ENCODE assay signal across 13 cellular contexts in genomic region chr7:98354052-98354451, GRCh38. TPM values are rescaled to one million over a fixed set of nuclear protein-coding genes. Genes with fewer than 3 reads are reported as not detected.
DNase-seq lines count a peak whose midpoint lies in the region; ATAC-seq and TF ChIP-seq lines count a peak whose summit lies in the region.
"Had no signal": no experiment of that assay in that cellular context is flagged by ENCODE, and none has a peak within 500 bp of the region (broad histone marks: within the 10 kb centered on the region; RNA-seq: fewer than 3 reads in every experiment).

No MANE protein-coding gene starts in this region.

- no peaks in the 10 kb centered on the region for H3K9me3 ChIP-seq in left ventricle myocardium inferior (replicated peaks)
- H3K9me3 ChIP-seq in mesodermal cell (ENCODE audit: control insufficient read depth, low read length) = no peaks in the 10 kb centered on the region

- peaks cover 10% of the 10 kb centered on the region for H3K4me1 Mint-ChIP-seq in WTC11
- H3K4me1 Mint-ChIP-seq: naive B cell had no signal

- H3K27ac Mint-ChIP-seq in WTC11 = peak overlapping the region; percentile 83

- 90 to 95% methylated on average over 5 to 6 of the region's 7 CpGs for WGBS in mesodermal cell (ENCODE audit: insufficient coverage in 2 of 2), 2 experiments

- H3K27ac ChIP-seq in left ventricle myocardium inferior (replicated peaks) (peak overlapping the region; percentile 50), mesodermal cell (ENCODE audit: low read depth, low read length, severe bottlenecking) (peak overlapping the region; percentile 81), caudate nucleus (ENCODE audit: low read depth, low read length) (no peak overlapping the region)
- H3K27ac ChIP-seq: KMS-11 had no signal

- no peaks in the 10 kb centered on the region for H3K27me3 Mint-ChIP-seq in WTC11 (ENCODE audit: low read depth)

- POLR2A ChIA-PET in WTC11 (lab: Charles Lee) = no interaction called here

- H3K36me3 ChIP-seq in left ventricle myocardium inferior = no peaks in the 10 kb centered on the region
- H3K36me3 ChIP-seq in mesodermal cell (ENCODE audit: control insufficient read depth, insufficient read depth, low read length) = no peaks in the 10 kb centered on the region

- no peaks in the 10 kb centered on the region for H3K9me3 Mint-ChIP-seq in WTC11

- ATAC-seq in left cardiac atrium (no peak), WTC11 (no peak), HG02763 (IDR thresholded peaks at IDR 0.05; ENCODE audit: unreplicated experiment) (no peak)

- intact Hi-C loops in left ventricle myocardium inferior (cut with micrococcal nuclease) = no loop called here
- intact Hi-C loops in left cardiac atrium (cut with DNase I) = no loop called here

- H3K4me3 ChIP-seq in left ventricle myocardium inferior = no peak overlapping the region
- no peak overlapping the region for H3K4me3 ChIP-seq in mesodermal cell (ENCODE audit: extremely low read depth, insufficient read depth, low read length, poor library complexity, severe bottlenecking)

- TF ChIP-seq CTCF in left ventricle myocardium inferior (IDR thresholded peaks at IDR 0.05; ENCODE audit: borderline replicate concordance) (no peak), WTC11 (IDR thresholded peaks at IDR 0.05) (no peak)

- CTCF ChIA-PET in WTC11 (lab: Charles Lee) = no interaction called here

- peaks cover 14% of the 10 kb centered on the region for H3K4me1 ChIP-seq in left ventricle myocardium inferior
- H3K4me1 ChIP-seq in mesodermal cell (ENCODE audit: control insufficient read depth, insufficient read depth, low read length, poor library complexity, severe bottlenecking) = peaks cover 27% of the 10 kb centered on the region

- no peaks in the 10 kb centered on the region for H3K27me3 ChIP-seq in left ventricle myocardium inferior (ENCODE audit: low read depth)

- no peak overlapping the region for H3K4me3 Mint-ChIP-seq in WTC11
- H3K4me3 Mint-ChIP-seq: naive B cell had no signal

- peaks cover 28% of the 10 kb centered on the region for H3K36me3 Mint-ChIP-seq in WTC11

- DNase-seq in left ventricle myocardium inferior (no peak), left cardiac atrium (no peak), WTC11 (ENCODE audit: low spot score) (no peak), caudate nucleus (lab: John Stamatoyannopoulos, UW) (no peak), NCI-H526 (lab: John Stamatoyannopoulos, UW) (no peak)
- no peak for DNase-seq in effector CD8-positive, alpha-beta T cell (lab: John Stamatoyannopoulos, UW)
- DNase-seq: activated CD4-positive, alpha-beta T cell treated with anti-CD3 and anti-CD28 coated beads for 48 hours; naive B cell; NCI-H2081 treated with DMSO at 0.1 percent for 48 hours; right cardiac atrium had no signal

TF ChIP-seq in WTC11, 78 proteins besides CTCF, POLR2A, EP300 and RAD21 (continues in another document):
- TF ChIP-seq ATF6 (CRISPR knock-in tag; IDR thresholded peaks at IDR 0.05) = no peak
- no peak for TF ChIP-seq ZNF219 (CRISPR knock-in tag; IDR thresholded peaks at IDR 0.05; ENCODE audit: borderline replicate concordance)
- no peak for TF ChIP-seq ARID4B (CRISPR knock-in tag; IDR thresholded peaks at IDR 0.05; ENCODE audit: borderline replicate concordance)
- TF ChIP-seq MYBL2 (CRISPR knock-in tag; IDR thresholded peaks at IDR 0.05) = no peak
- no peak for TF ChIP-seq SMAD3 (CRISPR knock-in tag; IDR thresholded peaks at IDR 0.05; ENCODE audit: borderline replicate concordance)
- no peak for TF ChIP-seq ZNF416 (CRISPR knock-in tag; IDR thresholded peaks at IDR 0.05)
- no peak for TF ChIP-seq ZNF317 (CRISPR knock-in tag; IDR thresholded peaks at IDR 0.05; ENCODE audit: borderline replicate concordance, low read depth)
- no peak for TF ChIP-seq ZNF532 (CRISPR knock-in tag; IDR thresholded peaks at IDR 0.05; ENCODE audit: borderline replicate concordance)
- no peak for TF ChIP-seq ZNF396 (CRISPR knock-in tag; IDR thresholded peaks at IDR 0.05; ENCODE audit: borderline replicate concordance)
- no peak for TF ChIP-seq PREB (CRISPR knock-in tag; IDR thresholded peaks at IDR 0.05; ENCODE audit: borderline replicate concordance)

RNA-seq across cellular contexts. Expression of gene BAIAP2L1, which starts 46.8 kb away (rescaled TPM):
- total RNA-seq in left ventricle myocardium inferior (2.1 TPM), left cardiac atrium (1 to 10 TPM; 2.4 TPM), WTC11 (2021) (35.5 to 37.5 TPM (median 36.8 TPM) in 3 replicates)
- 24.3 TPM for polyA plus RNA-seq in mesodermal cell (2013, experiment 1 of 2)
- polyA plus RNA-seq in mesodermal cell (2013, experiment 2 of 2) = 37.1 TPM

Comparison
In these comparisons a context has a peak if more than half of its experiments do, and no peak if none do; other contexts are left out.
1. RNA of gene BAIAP2L1, which starts 46.8 kb away (total RNA-seq): 35.5 to 37.5 TPM in WTC11; 2.4 TPM in left cardiac atrium and 2.1 TPM in left ventricle myocardium inferior (single experiment); every median in the first group is over 10 times any median in the second.